22 cellular contexts compared by ENCODE assay signal in genomic region chr5:170347022-170347421, GRCh38. TPM values are rescaled to one million over a fixed set of nuclear protein-coding genes. Genes with fewer than 3 reads are reported as not detected.
DNase-seq lines count a peak whose midpoint lies in the region; ATAC-seq and TF ChIP-seq lines count a peak whose summit lies in the region.
"Had no signal": no experiment of that assay in that cellular context is flagged by ENCODE, and none has a peak within 500 bp of the region (broad histone marks: within the 10 kb centered on the region; RNA-seq: fewer than 3 reads in every experiment).

No MANE protein-coding gene starts in this region.

- POLR2A ChIA-PET in WTC11 (lab: Charles Lee), result interaction anchor here (0.8 kb wide), 1 partner anchor 74 kb away, joined by 3 read pairs; no protein-coding TSS in a partner anchor

- H3K4me1 Mint-ChIP-seq in WTC11, result peaks cover 34% of the 10 kb centered on the region
- H3K4me1 Mint-ChIP-seq: CD8-positive, alpha-beta memory T cell had no signal

- TF ChIP-seq CTCF in WTC11 (IDR thresholded peaks at IDR 0.05), result no peak

- H3K27me3 Mint-ChIP-seq in WTC11 (ENCODE audit: low read depth), result peaks cover 4% of the 10 kb centered on the region

- DNase-seq in RPMI8226, result peak; percentile 28
- no peak for DNase-seq in WTC11 (ENCODE audit: low spot score)
- DNase-seq in retina, result peak; percentile 23
- DNase-seq in CD1c-positive myeloid dendritic cell (ENCODE audit: extremely low spot score), result no peak
- DNase-seq: 8988T; ACHN; BE2C; C1 segment of cervical spinal cord; CD8-positive, alpha-beta memory T cell; COR-L47; DMS 273 treated with DMSO at 0.1 percent for 48 hours; DMS153; DMS53; DMS79; DND-41; EL; GF-D8 had no signal

- H3K9me3 Mint-ChIP-seq in WTC11, result peaks cover 16% of the 10 kb centered on the region
- H3K9me3 Mint-ChIP-seq: CD4-positive, alpha-beta T cell; CD8-positive, alpha-beta memory T cell had no signal

- H3K4me3 Mint-ChIP-seq in WTC11, result no peak overlapping the region
- H3K4me3 Mint-ChIP-seq: CD4-positive, alpha-beta T cell; CD8-positive, alpha-beta memory T cell had no signal

- ATAC-seq in WTC11, result peak; percentile 55
- ATAC-seq in GM19395 (IDR thresholded peaks at IDR 0.05; ENCODE audit: unreplicated experiment), result no peak
- ATAC-seq in HG02571 (IDR thresholded peaks at IDR 0.05; ENCODE audit: unreplicated experiment), result no peak

- CTCF ChIA-PET in WTC11 (lab: Charles Lee), result interaction anchor here (0.8 to 3.2 kb wide), 11 partner anchors 8 to 131 kb away, joined by 3 to 24 read pairs (median 5); no protein-coding TSS in a partner anchor

- H3K36me3 Mint-ChIP-seq in WTC11, result peaks cover 4% of the 10 kb centered on the region; the same call in 1 of the 2 replicates
- H3K36me3 Mint-ChIP-seq: CD8-positive, alpha-beta memory T cell had no signal

- no peak overlapping the region for H3K27ac Mint-ChIP-seq in WTC11
- H3K27ac Mint-ChIP-seq: CD4-positive, alpha-beta T cell; CD8-positive, alpha-beta memory T cell had no signal

TF ChIP-seq in WTC11, 78 proteins besides CTCF, POLR2A, EP300 and RAD21:
- TF ChIP-seq, protein P1, sequence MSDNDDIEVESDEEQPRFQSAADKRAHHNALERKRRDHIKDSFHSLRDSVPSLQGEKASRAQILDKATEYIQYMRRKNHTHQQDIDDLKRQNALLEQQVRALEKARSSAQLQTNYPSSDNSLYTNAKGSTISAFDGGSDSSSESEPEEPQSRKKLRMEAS (CRISPR knock-in tag; IDR thresholded peaks at IDR 0.05), result no peak
- TF ChIP-seq FOXJ3 (CRISPR knock-in tag; IDR thresholded peaks at IDR 0.05; ENCODE audit: borderline replicate concordance) (no peak), NFYB (CRISPR knock-in tag; conservative IDR thresholded peaks at IDR 0.05; ENCODE audit: low read depth) (no peak), USF2 (CRISPR knock-in tag; IDR thresholded peaks at IDR 0.05) (no peak), E2F4 (CRISPR knock-in tag; IDR thresholded peaks at IDR 0.05; ENCODE audit: borderline replicate concordance, low read depth) (no peak), FOXK1 (CRISPR knock-in tag; IDR thresholded peaks at IDR 0.05) (no peak), ATF1 (CRISPR knock-in tag; IDR thresholded peaks at IDR 0.05) (no peak), SMAD4 (CRISPR knock-in tag; IDR thresholded peaks at IDR 0.05) (no peak), ZNF138 (CRISPR knock-in tag; conservative IDR thresholded peaks at IDR 0.05) (no peak), ZBTB21 (CRISPR knock-in tag; IDR thresholded peaks at IDR 0.05; ENCODE audit: borderline replicate concordance) (no peak), NFATC4 (CRISPR knock-in tag; IDR thresholded peaks at IDR 0.05) (no peak), GABPB1 (CRISPR knock-in tag; IDR thresholded peaks at IDR 0.05) (no peak), E2F1 (CRISPR knock-in tag; IDR thresholded peaks at IDR 0.05) (no peak)
- TF ChIP-seq, protein P2, sequence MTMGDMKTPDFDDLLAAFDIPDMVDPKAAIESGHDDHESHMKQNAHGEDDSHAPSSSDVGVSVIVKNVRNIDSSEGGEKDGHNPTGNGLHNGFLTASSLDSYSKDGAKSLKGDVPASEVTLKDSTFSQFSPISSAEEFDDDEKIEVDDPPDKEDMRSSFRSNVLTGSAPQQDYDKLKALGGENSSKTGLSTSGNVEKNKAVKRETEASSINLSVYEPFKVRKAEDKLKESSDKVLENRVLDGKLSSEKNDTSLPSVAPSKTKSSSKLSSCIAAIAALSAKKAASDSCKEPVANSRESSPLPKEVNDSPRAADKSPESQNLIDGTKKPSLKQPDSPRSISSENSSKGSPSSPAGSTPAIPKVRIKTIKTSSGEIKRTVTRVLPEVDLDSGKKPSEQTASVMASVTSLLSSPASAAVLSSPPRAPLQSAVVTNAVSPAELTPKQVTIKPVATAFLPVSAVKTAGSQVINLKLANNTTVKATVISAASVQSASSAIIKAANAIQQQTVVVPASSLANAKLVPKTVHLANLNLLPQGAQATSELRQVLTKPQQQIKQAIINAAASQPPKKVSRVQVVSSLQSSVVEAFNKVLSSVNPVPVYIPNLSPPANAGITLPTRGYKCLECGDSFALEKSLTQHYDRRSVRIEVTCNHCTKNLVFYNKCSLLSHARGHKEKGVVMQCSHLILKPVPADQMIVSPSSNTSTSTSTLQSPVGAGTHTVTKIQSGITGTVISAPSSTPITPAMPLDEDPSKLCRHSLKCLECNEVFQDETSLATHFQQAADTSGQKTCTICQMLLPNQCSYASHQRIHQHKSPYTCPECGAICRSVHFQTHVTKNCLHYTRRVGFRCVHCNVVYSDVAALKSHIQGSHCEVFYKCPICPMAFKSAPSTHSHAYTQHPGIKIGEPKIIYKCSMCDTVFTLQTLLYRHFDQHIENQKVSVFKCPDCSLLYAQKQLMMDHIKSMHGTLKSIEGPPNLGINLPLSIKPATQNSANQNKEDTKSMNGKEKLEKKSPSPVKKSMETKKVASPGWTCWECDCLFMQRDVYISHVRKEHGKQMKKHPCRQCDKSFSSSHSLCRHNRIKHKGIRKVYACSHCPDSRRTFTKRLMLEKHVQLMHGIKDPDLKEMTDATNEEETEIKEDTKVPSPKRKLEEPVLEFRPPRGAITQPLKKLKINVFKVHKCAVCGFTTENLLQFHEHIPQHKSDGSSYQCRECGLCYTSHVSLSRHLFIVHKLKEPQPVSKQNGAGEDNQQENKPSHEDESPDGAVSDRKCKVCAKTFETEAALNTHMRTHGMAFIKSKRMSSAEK (CRISPR knock-in tag; IDR thresholded peaks at IDR 0.05; ENCODE audit: borderline replicate concordance), result no peak
- TF ChIP-seq, protein P3, sequence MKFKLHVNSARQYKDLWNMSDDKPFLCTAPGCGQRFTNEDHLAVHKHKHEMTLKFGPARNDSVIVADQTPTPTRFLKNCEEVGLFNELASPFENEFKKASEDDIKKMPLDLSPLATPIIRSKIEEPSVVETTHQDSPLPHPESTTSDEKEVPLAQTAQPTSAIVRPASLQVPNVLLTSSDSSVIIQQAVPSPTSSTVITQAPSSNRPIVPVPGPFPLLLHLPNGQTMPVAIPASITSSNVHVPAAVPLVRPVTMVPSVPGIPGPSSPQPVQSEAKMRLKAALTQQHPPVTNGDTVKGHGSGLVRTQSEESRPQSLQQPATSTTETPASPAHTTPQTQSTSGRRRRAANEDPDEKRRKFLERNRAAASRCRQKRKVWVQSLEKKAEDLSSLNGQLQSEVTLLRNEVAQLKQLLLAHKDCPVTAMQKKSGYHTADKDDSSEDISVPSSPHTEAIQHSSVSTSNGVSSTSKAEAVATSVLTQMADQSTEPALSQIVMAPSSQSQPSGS (CRISPR knock-in tag; IDR thresholded peaks at IDR 0.05; ENCODE audit: borderline replicate concordance, low read depth), result no peak

RNA-seq across cellular contexts. Expression of gene KCNMB1, which starts 42.1 kb away (rescaled TPM):
- total RNA-seq in WTC11 (2021), result 0.16 to 0.24 TPM (median 0.21 TPM) in 3 replicates
- total RNA-seq: A673; CD8-positive, alpha-beta memory T cell had no signal

RNA-seq across cellular contexts. Expression of gene LCP2, which starts 49.4 kb away (rescaled TPM):
- 0.37 to 0.73 TPM (median 0.72 TPM) in 3 replicates for total RNA-seq in WTC11 (2021)
- total RNA-seq: A673, Daoy had no signal

Comparison
In these comparisons a context has a peak if more than half of its experiments do, and no peak if none do; other contexts are left out.
1. DNase-seq: peak in RPMI8226 (single experiment) and retina (single experiment); none in WTC11 (single experiment) and CD1c-positive myeloid dendritic cell (single experiment).